ENCODE assay signal across 11 cellular contexts in the genomic region with DNA sequence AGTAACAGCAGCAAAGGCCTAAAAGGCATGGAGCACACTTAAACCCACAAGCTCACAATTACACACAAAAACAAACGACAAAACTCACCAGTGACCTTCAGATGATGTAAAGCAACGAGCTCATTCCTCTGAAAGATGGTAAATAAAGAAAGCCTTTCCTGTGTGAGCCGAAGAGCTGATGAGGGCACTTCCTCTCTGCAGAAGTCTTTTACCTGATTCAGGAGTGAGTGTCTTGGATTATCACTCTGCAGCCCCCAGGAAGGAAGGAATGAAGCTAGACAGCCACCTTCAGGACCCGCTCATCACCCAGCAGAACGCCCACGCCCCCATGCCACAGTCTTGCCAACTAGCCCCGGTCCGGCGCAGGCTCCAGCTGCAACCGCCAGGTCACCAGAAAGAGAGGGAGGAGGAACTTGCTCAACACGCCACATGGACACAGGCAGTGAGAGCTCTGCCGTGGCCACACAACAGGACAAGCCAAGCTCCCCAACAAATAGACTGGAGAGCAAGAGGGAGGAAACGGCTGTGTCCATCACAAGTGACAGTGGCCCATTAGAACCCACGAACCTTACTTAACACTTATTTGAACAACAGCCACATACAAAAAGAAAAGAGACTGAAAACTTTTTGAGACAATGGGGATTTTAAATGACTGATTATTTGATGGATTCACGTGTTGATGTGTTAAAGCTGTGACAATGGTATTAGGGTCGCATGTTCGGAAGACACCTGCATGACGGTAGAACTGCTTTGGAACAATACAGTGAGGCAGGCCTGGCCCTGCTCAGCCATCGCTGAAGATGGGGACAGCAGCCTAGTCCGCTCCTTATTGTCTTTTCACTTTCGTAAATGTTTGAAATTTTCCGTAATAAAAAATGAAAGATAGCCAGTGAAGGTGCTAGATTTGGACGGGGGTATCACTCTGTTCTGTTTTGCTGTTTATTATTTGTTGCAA.
DNase-seq lines count a peak whose midpoint lies in the region; ATAC-seq and TF ChIP-seq lines count a peak whose summit lies in the region.
"Had no signal": no experiment of that assay in that cellular context is flagged by ENCODE, and none has a peak within 500 bp of the region (broad histone marks: within the 10 kb centered on the region; RNA-seq: fewer than 3 reads in every experiment).

No MANE protein-coding gene starts in this region.

- no peaks in the 10 kb centered on the region for H3K27me3 ChIP-seq in hepatocyte
- H3K27me3 ChIP-seq in subcutaneous abdominal adipose tissue (ENCODE audit: control insufficient read depth in 5 of 5, insufficient read depth in 4 of 5, low read length in 5 of 5): peaks cover 0 to 3% (median 0%) of the 10 kb centered on the region in 5 donors
- H3K27me3 ChIP-seq: SJCRH30 had no signal

- peaks cover 10% of the 10 kb centered on the region for H3K36me3 Mint-ChIP-seq in activated CD4-positive, alpha-beta T cell treated with anti-CD3 and anti-CD28 coated beads for 36 hours (ENCODE audit: low read depth)
- peaks cover 10% of the 10 kb centered on the region for H3K36me3 Mint-ChIP-seq in T-cell

- no peak overlapping the region for H3K9ac ChIP-seq in subcutaneous abdominal adipose tissue (ENCODE audit: low read length in 5 of 5)

- H3K4me1 ChIP-seq in hepatocyte (ENCODE audit: insufficient read depth) (peaks cover 42% of the 10 kb centered on the region), subcutaneous abdominal adipose tissue (ENCODE audit: control insufficient read depth in 5 of 5, insufficient read depth in 5 of 5, low read length in 5 of 5) (peaks cover 13 to 58% (median 49%) of the 10 kb centered on the region in 5 donors)
- H3K4me1 ChIP-seq: SJCRH30 had no signal

- DNase-seq in activated CD4-positive, alpha-beta T cell treated with anti-CD3 and anti-CD28 coated beads for 36 hours: peak; percentile 6
- no peak for DNase-seq in activated CD4-positive, alpha-beta T cell treated with anti-CD3 and anti-CD28 coated beads for 1 hour
- DNase-seq in T-cell (peak in 2 of 34 experiments; percentile 12 to 20), hepatocyte (ENCODE audit: low spot score) (no peak), NCI-H226 (no peak), foreskin fibroblast (no peak)
- DNase-seq in NK-92 treated with Interleukin-12 subunit alpha and Interleukin-12 subunit beta, amount 100 ng/mL, for 24 hours (lab: John Stamatoyannopoulos, UW): no peak
- DNase-seq: NCI-H1694 had no signal

- POLR2A ChIA-PET in activated CD4-positive, alpha-beta T cell treated with anti-CD3 and anti-CD28 coated beads for 36 hours (lab: Charles Lee): interaction anchor here (1.2 to 2.1 kb wide), 4 partner anchors 21 to 127 kb away, joined by 3 to 6 read pairs (median 4); partner anchors contain the start of gene HDAC4
- POLR2A ChIA-PET in T-cell (lab: Charles Lee): interaction anchor here in 1 of 2 donors (0.6 kb wide), 1 partner anchor 47 kb away, joined by 3 read pairs; no protein-coding TSS in a partner anchor

- 88% methylated on average over 23 of the region's 23 CpGs for WGBS in hepatocyte (ENCODE audit: low lambda C conversion rate, missing lambda C conversion rate)

- intact Hi-C loops in activated CD4-positive, alpha-beta T cell treated with anti-CD3 and anti-CD28 coated beads for 36 hours (cut with DNase I, micrococcal nuclease): loop anchor here (2.0 to 10.0 kb wide), 3 partner anchors 53 to 651 kb away; no protein-coding TSS in a partner anchor

- H3K27ac ChIP-seq in hepatocyte: peak overlapping the region; percentile 85
- peak overlapping the region; percentile 81 for H3K27ac ChIP-seq in subcutaneous abdominal adipose tissue (ENCODE audit: low read depth, low read length)
- H3K27ac ChIP-seq: SJCRH30 had no signal

- no peaks in the 10 kb centered on the region for H3K36me3 ChIP-seq in hepatocyte (replicated peaks; ENCODE audit: insufficient read depth, low read depth)
- no peaks in the 10 kb centered on the region for H3K36me3 ChIP-seq in subcutaneous abdominal adipose tissue (ENCODE audit: control insufficient read depth in 5 of 5, insufficient read depth in 5 of 5, low read length in 5 of 5)
- H3K36me3 ChIP-seq: SJCRH30, thoracic aorta had no signal

- no peak overlapping the region for H3K4me3 Mint-ChIP-seq in activated CD4-positive, alpha-beta T cell treated with anti-CD3 and anti-CD28 coated beads for 36 hours
- H3K4me3 Mint-ChIP-seq in T-cell: peak overlapping the region; percentile 26 to 81 (median 72)

- CTCF ChIA-PET in activated CD4-positive, alpha-beta T cell treated with anti-CD3 and anti-CD28 coated beads for 36 hours (lab: Charles Lee): interaction anchor here (0.7 to 2.6 kb wide), 8 partner anchors 10 to 131 kb away, joined by 3 to 6 read pairs (median 4); no protein-coding TSS in a partner anchor
- CTCF ChIA-PET in T-cell (lab: Charles Lee): interaction anchor here in 1 of 2 donors (0.6 to 1.9 kb wide), 2 partner anchors 15 to 56 kb away, joined by 3 to 8 read pairs; no protein-coding TSS in a partner anchor

- no peaks in the 10 kb centered on the region for H3K9me2 ChIP-seq in hepatocyte (replicated peaks; ENCODE audit: insufficient read depth)

- ATAC-seq in activated CD4-positive, alpha-beta T cell treated with anti-CD3 and anti-CD28 coated beads for 36 hours: no peak
- no peak for ATAC-seq in T-cell (replicated peaks in 1 of 4)

- no peaks in the 10 kb centered on the region for H3K9me3 Mint-ChIP-seq in activated CD4-positive, alpha-beta T cell treated with anti-CD3 and anti-CD28 coated beads for 36 hours (ENCODE audit: low read depth)
- H3K9me3 Mint-ChIP-seq in T-cell: no peaks in the 10 kb centered on the region

- H3K27ac Mint-ChIP-seq in activated CD4-positive, alpha-beta T cell treated with anti-CD3 and anti-CD28 coated beads for 36 hours: peak overlapping the region; percentile 83
- H3K27ac Mint-ChIP-seq in T-cell: no peak overlapping the region

- no peak overlapping the region for H3K4me3 ChIP-seq in hepatocyte
- no peak overlapping the region for H3K4me3 ChIP-seq in subcutaneous abdominal adipose tissue (ENCODE audit: low read depth in 1 of 5, low read length in 5 of 5)
- H3K4me3 ChIP-seq in foreskin fibroblast (ENCODE audit: low read depth in 1 of 2, low read length in 2 of 2): no peak overlapping the region
- H3K4me3 ChIP-seq: SJCRH30 had no signal

- peaks cover 39% of the 10 kb centered on the region for H3K27me3 Mint-ChIP-seq in activated CD4-positive, alpha-beta T cell treated with anti-CD3 and anti-CD28 coated beads for 36 hours
- H3K27me3 Mint-ChIP-seq in T-cell: no peaks in the 10 kb centered on the region

- H3K4me2 ChIP-seq in hepatocyte: no peak overlapping the region

- no peak overlapping the region for H2AFZ ChIP-seq in hepatocyte

- H4K20me1 ChIP-seq in hepatocyte (ENCODE audit: insufficient read depth, poor library complexity, severe bottlenecking): peaks cover 14% of the 10 kb centered on the region

- H3K9me3 ChIP-seq in hepatocyte (ENCODE audit: low read depth) (no peaks in the 10 kb centered on the region), subcutaneous abdominal adipose tissue (ENCODE audit: control insufficient read depth in 5 of 5, low read length in 5 of 5) (no peaks in the 10 kb centered on the region)
- H3K9me3 ChIP-seq: SJCRH30, thoracic aorta had no signal

- peaks cover 62% of the 10 kb centered on the region for H3K4me1 Mint-ChIP-seq in activated CD4-positive, alpha-beta T cell treated with anti-CD3 and anti-CD28 coated beads for 36 hours
- peaks cover 66 to 86% (median 86%) of the 10 kb centered on the region in 3 donors for H3K4me1 Mint-ChIP-seq in T-cell

- peaks cover 95% of the 10 kb centered on the region for H3K79me2 ChIP-seq in hepatocyte

- TF ChIP-seq CTCF in hepatocyte (IDR thresholded peaks at IDR 0.05; ENCODE audit: poor library complexity) (no peak), foreskin fibroblast (IDR thresholded peaks at IDR 0.05; ENCODE audit: low read depth, low read length) (no peak)
